Comparison of ENCODE assay signal across 8 cellular contexts in the genomic region with DNA sequence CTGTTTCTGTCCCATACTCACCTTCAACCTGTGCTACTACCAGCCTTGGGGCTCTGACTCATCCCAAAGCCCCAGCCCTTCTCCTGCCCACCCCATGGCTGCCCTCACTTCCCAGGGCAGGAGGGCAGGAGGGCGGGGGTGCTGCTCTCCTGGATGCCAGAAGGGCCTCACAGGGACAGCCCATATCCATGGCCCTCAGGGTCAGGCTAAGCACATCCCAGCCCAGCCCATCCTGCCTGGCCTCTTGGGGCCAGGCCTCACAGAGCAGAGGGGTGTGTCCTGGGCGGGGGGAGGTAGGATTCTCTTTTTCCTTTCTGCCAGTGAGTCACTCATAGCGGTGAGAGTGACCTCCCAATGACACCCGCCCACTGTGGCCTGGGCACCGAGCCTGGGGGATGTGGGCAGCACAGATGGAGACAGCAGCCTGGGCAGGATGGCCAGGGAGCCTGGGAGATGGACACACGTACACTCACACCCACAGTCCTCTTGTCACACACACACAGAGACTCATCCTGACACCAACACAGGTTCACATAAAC. TPM values are rescaled to one million over a fixed set of nuclear protein-coding genes. Genes with fewer than 3 reads are reported as not detected.
DNase-seq lines count a peak whose midpoint lies in the region; ATAC-seq and TF ChIP-seq lines count a peak whose summit lies in the region.

No MANE protein-coding gene starts in this region.

- no peaks in the 10 kb centered on the region for H3K27me3 Mint-ChIP-seq in osteocyte (ENCODE audit: unreplicated experiment)

- H3K4me1 Mint-ChIP-seq in osteocyte (ENCODE audit: unreplicated experiment), result peaks cover 62% of the 10 kb centered on the region

- peak overlapping the region; percentile 96 for H3K27ac Mint-ChIP-seq in osteocyte (ENCODE audit: unreplicated experiment)

- ATAC-seq in GM21737 (IDR thresholded peaks at IDR 0.05; ENCODE audit: unreplicated experiment) (no peak), HG03439 (IDR thresholded peaks at IDR 0.05; ENCODE audit: unreplicated experiment) (no peak)

- H3K9me3 Mint-ChIP-seq in osteocyte (ENCODE audit: unreplicated experiment), result no peaks in the 10 kb centered on the region

- peak; percentile 77 for DNase-seq in COLO829 (ENCODE audit: low spot score)
- DNase-seq in RKO (ENCODE audit: low spot score), result peak; percentile 61
- DNase-seq in dermis microvascular lymphatic vessel endothelial cell (ENCODE audit: low read depth in 2 of 2), result peak; percentile 54 to 82
- no peak for DNase-seq in osteocyte (ENCODE audit: extremely low spot score, unreplicated experiment)
- DNase-seq in epidermal melanocyte (ENCODE audit: insufficient read length, low spot score), result no peak
- no peak for DNase-seq in stimulated activated CD4-positive, alpha-beta T cell treated with anti-CD3 and anti-CD28 coated beads, Interleukin-4, amount 100 ng/mL, for 1 hour

- peak overlapping the region; percentile 81 for H3K4me3 Mint-ChIP-seq in osteocyte (ENCODE audit: unreplicated experiment)

- peaks cover 20% of the 10 kb centered on the region for H3K36me3 Mint-ChIP-seq in osteocyte (ENCODE audit: unreplicated experiment)

- no peak for TF ChIP-seq CTCF in osteocyte (IDR thresholded peaks at IDR 0.05)

RNA-seq across cellular contexts. Expression of gene LTBP3, which starts 2.4 kb away (rescaled TPM):
- total RNA-seq in dermis microvascular lymphatic vessel endothelial cell, result 13.1 and 41.7 TPM in 2 replicates
- 219 and 256 TPM in 2 replicates for total RNA-seq in osteocyte

RNA-seq across cellular contexts. Expression of gene ZNRD2, which starts 14.5 kb away (rescaled TPM):
- total RNA-seq in dermis microvascular lymphatic vessel endothelial cell (37.6 and 37.7 TPM in 2 replicates), osteocyte (31.3 and 32.7 TPM in 2 replicates)

RNA-seq across cellular contexts. Expression of gene FAM89B, which starts 16.6 kb away (rescaled TPM):
- total RNA-seq in dermis microvascular lymphatic vessel endothelial cell, result 12.2 and 23.8 TPM in 2 replicates
- 84.2 and 92.1 TPM in 2 replicates for total RNA-seq in osteocyte

RNA-seq across cellular contexts. Expression of gene EHBP1L1, which starts 20.1 kb away (rescaled TPM):
- total RNA-seq in dermis microvascular lymphatic vessel endothelial cell (2.5 and 4.7 TPM in 2 replicates), osteocyte (39.7 and 42.6 TPM in 2 replicates)

RNA-seq across cellular contexts. Expression of gene SCYL1, which starts 30.9 kb away (rescaled TPM):
- total RNA-seq in dermis microvascular lymphatic vessel endothelial cell (41.8 and 55.9 TPM in 2 replicates), osteocyte (103 and 104 TPM in 2 replicates)

Comparison
In these comparisons a context has a peak if more than half of its experiments do, and no peak if none do; other contexts are left out.
1. DNase-seq: peak in COLO829 (single experiment), RKO (single experiment) and dermis microvascular lymphatic vessel endothelial cell (2 of 2); none in osteocyte (single experiment), epidermal melanocyte (single experiment) and stimulated activated CD4-positive, alpha-beta T cell treated with anti-CD3 and anti-CD28 coated beads, Interleukin-4, amount 100 ng/mL, for 1 hour (single experiment).